Comparison of ENCODE assay signal across 11 cellular contexts in genomic region chr12:26728205-26729050, GRCh38.
DNase-seq lines count a peak whose midpoint lies in the region; ATAC-seq and TF ChIP-seq lines count a peak whose summit lies in the region.
"Had no signal": no experiment of that assay in that cellular context is flagged by ENCODE, and none has a peak within 500 bp of the region (broad histone marks: within the 10 kb centered on the region; RNA-seq: fewer than 3 reads in every experiment).

No MANE protein-coding gene starts in this region.

- peak overlapping the region; percentile 76 for H3K27ac Mint-ChIP-seq in activated CD8-positive, alpha-beta T cell treated with anti-CD3 and anti-CD28 coated beads for 36 hours
- H3K27ac Mint-ChIP-seq in activated CD8-positive, alpha-beta T cell treated with anti-CD3 and anti-CD28 coated beads, Interleukin-2, amount 10 ng/mL, durations not matched to agents 7 days and 5 days = no peak overlapping the region
- peak overlapping the region in 1 of 2 donors; percentile 69 for H3K27ac Mint-ChIP-seq in stimulated activated naive CD8-positive, alpha-beta T cell treated with anti-CD3 and anti-CD28 coated beads, Interleukin-15, amount 100 ng/mL, for 72 hours
- peak overlapping the region in 1 of 2 donors; percentile 5 for H3K27ac Mint-ChIP-seq in effector memory CD8-positive, alpha-beta T cell

- peaks cover 70% of the 10 kb centered on the region for H3K4me1 Mint-ChIP-seq in activated CD8-positive, alpha-beta T cell treated with anti-CD3 and anti-CD28 coated beads for 36 hours (ENCODE audit: low read depth)
- H3K4me1 Mint-ChIP-seq in activated CD8-positive, alpha-beta T cell treated with anti-CD3 and anti-CD28 coated beads, Interleukin-2, amount 10 ng/mL, durations not matched to agents 7 days and 5 days (ENCODE audit: low read depth) = peaks cover 30% of the 10 kb centered on the region
- H3K4me1 Mint-ChIP-seq in stimulated activated naive CD8-positive, alpha-beta T cell treated with anti-CD3 and anti-CD28 coated beads, Interleukin-15, amount 100 ng/mL, for 72 hours = peaks cover 79% of the 10 kb centered on the region
- peaks cover 23 to 49% of the 10 kb centered on the region in 2 donors for H3K4me1 Mint-ChIP-seq in effector memory CD8-positive, alpha-beta T cell (ENCODE audit: low read depth in 2 of 2)

- H3K9me3 Mint-ChIP-seq in activated CD8-positive, alpha-beta T cell treated with anti-CD3 and anti-CD28 coated beads for 36 hours = no peaks in the 10 kb centered on the region
- H3K9me3 Mint-ChIP-seq in activated CD8-positive, alpha-beta T cell treated with anti-CD3 and anti-CD28 coated beads, Interleukin-2, amount 10 ng/mL, durations not matched to agents 7 days and 5 days (ENCODE audit: insufficient read depth) = no peaks in the 10 kb centered on the region
- peaks cover 0 to 4% of the 10 kb centered on the region in 2 donors for H3K9me3 Mint-ChIP-seq in stimulated activated naive CD8-positive, alpha-beta T cell treated with anti-CD3 and anti-CD28 coated beads, Interleukin-15, amount 100 ng/mL, for 72 hours
- H3K9me3 Mint-ChIP-seq in effector memory CD8-positive, alpha-beta T cell = no peaks in the 10 kb centered on the region

- H3K36me3 Mint-ChIP-seq in activated CD8-positive, alpha-beta T cell treated with anti-CD3 and anti-CD28 coated beads for 36 hours (ENCODE audit: low read depth) = peaks cover 32% of the 10 kb centered on the region
- H3K36me3 Mint-ChIP-seq in activated CD8-positive, alpha-beta T cell treated with anti-CD3 and anti-CD28 coated beads, Interleukin-2, amount 10 ng/mL, durations not matched to agents 7 days and 5 days (ENCODE audit: low read depth) = no peaks in the 10 kb centered on the region
- no peaks in the 10 kb centered on the region for H3K36me3 Mint-ChIP-seq in effector memory CD8-positive, alpha-beta T cell (ENCODE audit: insufficient read depth)

- CTCF ChIA-PET in activated CD8-positive, alpha-beta T cell treated with anti-CD3 and anti-CD28 coated beads for 36 hours (lab: Charles Lee) = interaction anchor here (1.7 kb wide), 1 partner anchor 70 kb away, joined by 3 read pairs; no protein-coding TSS in a partner anchor
- CTCF ChIA-PET in activated CD8-positive, alpha-beta T cell treated with anti-CD3 and anti-CD28 coated beads, Interleukin-2, amount 10 ng/mL, durations not matched to agents 7 days and 5 days (lab: Charles Lee) = interaction anchor here (0.8 to 1.6 kb wide), 3 partner anchors 10 to 27 kb away, joined by 3 to 6 read pairs (median 4); no protein-coding TSS in a partner anchor

- H3K27me3 Mint-ChIP-seq in activated CD8-positive, alpha-beta T cell treated with anti-CD3 and anti-CD28 coated beads for 36 hours = no peaks in the 10 kb centered on the region
- H3K27me3 Mint-ChIP-seq in activated CD8-positive, alpha-beta T cell treated with anti-CD3 and anti-CD28 coated beads, Interleukin-2, amount 10 ng/mL, durations not matched to agents 7 days and 5 days (ENCODE audit: low read depth) = no peaks in the 10 kb centered on the region
- no peaks in the 10 kb centered on the region for H3K27me3 Mint-ChIP-seq in stimulated activated naive CD8-positive, alpha-beta T cell treated with anti-CD3 and anti-CD28 coated beads, Interleukin-15, amount 100 ng/mL, for 72 hours
- no peaks in the 10 kb centered on the region for H3K27me3 Mint-ChIP-seq in effector memory CD8-positive, alpha-beta T cell

- H3K4me3 Mint-ChIP-seq in activated CD8-positive, alpha-beta T cell treated with anti-CD3 and anti-CD28 coated beads for 36 hours = peak overlapping the region; percentile 7
- H3K4me3 Mint-ChIP-seq in activated CD8-positive, alpha-beta T cell treated with anti-CD3 and anti-CD28 coated beads, Interleukin-2, amount 10 ng/mL, durations not matched to agents 7 days and 5 days = no peak overlapping the region
- peak overlapping the region; percentile 38 to 63 for H3K4me3 Mint-ChIP-seq in stimulated activated naive CD8-positive, alpha-beta T cell treated with anti-CD3 and anti-CD28 coated beads, Interleukin-15, amount 100 ng/mL, for 72 hours
- H3K4me3 Mint-ChIP-seq in effector memory CD8-positive, alpha-beta T cell = no peak overlapping the region

- POLR2A ChIA-PET in activated CD8-positive, alpha-beta T cell treated with anti-CD3 and anti-CD28 coated beads for 36 hours (lab: Charles Lee) = interaction anchor here (1.7 kb wide), 1 partner anchor 104 kb away, joined by 5 read pairs; no protein-coding TSS in a partner anchor
- POLR2A ChIA-PET in activated CD8-positive, alpha-beta T cell treated with anti-CD3 and anti-CD28 coated beads, Interleukin-2, amount 10 ng/mL, durations not matched to agents 7 days and 5 days (lab: Charles Lee) = interaction anchor here (0.6 kb wide), 1 partner anchor 11 kb away, joined by 3 read pairs; no protein-coding TSS in a partner anchor

- ATAC-seq in activated CD8-positive, alpha-beta T cell treated with anti-CD3 and anti-CD28 coated beads for 36 hours = peak; percentile 75
- no peak for ATAC-seq in activated CD8-positive, alpha-beta T cell treated with anti-CD3 and anti-CD28 coated beads, Interleukin-2, amount 10 ng/mL, durations not matched to agents 7 days and 5 days
- ATAC-seq in HG02588 (IDR thresholded peaks at IDR 0.05; ENCODE audit: unreplicated experiment) = peak; percentile 45
- peak; percentile 53 for ATAC-seq in HG03460 (IDR thresholded peaks at IDR 0.05; ENCODE audit: unreplicated experiment)
- ATAC-seq in stimulated activated naive CD8-positive, alpha-beta T cell treated with anti-CD3 and anti-CD28 coated beads, Interleukin-15, amount 100 ng/mL, for 72 hours = peak; percentile 74
- ATAC-seq in effector memory CD8-positive, alpha-beta T cell (replicated peaks) = no peak
- ATAC-seq: mucosa of descending colon had no signal

- intact Hi-C loops in activated CD8-positive, alpha-beta T cell treated with anti-CD3 and anti-CD28 coated beads for 36 hours (cut with micrococcal nuclease) = loop anchor here (2.0 kb wide), 1 partner anchor 20 kb away; no protein-coding TSS in a partner anchor

- no peak for TF ChIP-seq CTCF in activated CD8-positive, alpha-beta T cell treated with anti-CD3 and anti-CD28 coated beads for 36 hours (IDR thresholded peaks at IDR 0.05)

- DNase-seq in activated CD8-positive, alpha-beta T cell treated with anti-CD3 and anti-CD28 coated beads for 36 hours = peak; percentile 77
- DNase-seq in activated CD8-positive, alpha-beta T cell treated with anti-CD3 and anti-CD28 coated beads, Interleukin-2, amount 10 ng/mL, durations not matched to agents 7 days and 5 days = no peak
- peak; percentile 24 for DNase-seq in stimulated activated naive CD8-positive, alpha-beta T cell treated with anti-CD3 and anti-CD28 coated beads, Interleukin-15, amount 100 ng/mL, for 72 hours
- DNase-seq in effector memory CD8-positive, alpha-beta T cell = no peak
- DNase-seq in NCI-H2171 treated with DMSO at 0.1 percent for 48 hours (lab: John Stamatoyannopoulos, UW) (no peak), DMS153 treated with DMSO at 0.1 percent for 48 hours (lab: John Stamatoyannopoulos, UW; ENCODE audit: unreplicated experiment) (no peak)
- DNase-seq: effector CD4-positive, alpha-beta T cell; mucosa of descending colon; NCI-H1930 had no signal

Comparison
In these comparisons a context has a peak if more than half of its experiments do, and no peak if none do; other contexts are left out.
1. ATAC-seq: peak in activated CD8-positive, alpha-beta T cell treated with anti-CD3 and anti-CD28 coated beads for 36 hours (single experiment), HG02588 (single experiment), HG03460 (single experiment) and stimulated activated naive CD8-positive, alpha-beta T cell treated with anti-CD3 and anti-CD28 coated beads, Interleukin-15, amount 100 ng/mL, for 72 hours (single experiment); none in activated CD8-positive, alpha-beta T cell treated with anti-CD3 and anti-CD28 coated beads, Interleukin-2, amount 10 ng/mL, durations not matched to agents 7 days and 5 days (single experiment) and effector memory CD8-positive, alpha-beta T cell (single experiment).
2. DNase-seq: peak in activated CD8-positive, alpha-beta T cell treated with anti-CD3 and anti-CD28 coated beads for 36 hours (single experiment) and stimulated activated naive CD8-positive, alpha-beta T cell treated with anti-CD3 and anti-CD28 coated beads, Interleukin-15, amount 100 ng/mL, for 72 hours (2 of 2); none in activated CD8-positive, alpha-beta T cell treated with anti-CD3 and anti-CD28 coated beads, Interleukin-2, amount 10 ng/mL, durations not matched to agents 7 days and 5 days (single experiment), effector memory CD8-positive, alpha-beta T cell (0 of 3), NCI-H2171 treated with DMSO at 0.1 percent for 48 hours (single experiment) and DMS153 treated with DMSO at 0.1 percent for 48 hours (single experiment).
3. H3K4me3 Mint-ChIP-seq: peak in activated CD8-positive, alpha-beta T cell treated with anti-CD3 and anti-CD28 coated beads for 36 hours (single experiment) and stimulated activated naive CD8-positive, alpha-beta T cell treated with anti-CD3 and anti-CD28 coated beads, Interleukin-15, amount 100 ng/mL, for 72 hours (2 of 2); none in activated CD8-positive, alpha-beta T cell treated with anti-CD3 and anti-CD28 coated beads, Interleukin-2, amount 10 ng/mL, durations not matched to agents 7 days and 5 days (single experiment) and effector memory CD8-positive, alpha-beta T cell (0 of 2).